9 cellular contexts compared by ENCODE assay signal in genomic region chr3:128496602-128497304, GRCh38. TPM values are rescaled to one million over a fixed set of nuclear protein-coding genes. Genes with fewer than 3 reads are reported as not detected.
DNase-seq lines count a peak whose midpoint lies in the region; ATAC-seq and TF ChIP-seq lines count a peak whose summit lies in the region.
"Had no signal": no experiment of that assay in that cellular context is flagged by ENCODE, and none has a peak within 500 bp of the region (broad histone marks: within the 10 kb centered on the region; RNA-seq: fewer than 3 reads in every experiment).

No MANE protein-coding gene starts in this region.

- 44 to 48% methylated on average over 17 to 34 of the region's 45 CpGs for WGBS in esophagus squamous epithelium, 2 donors

- H3K4me1 ChIP-seq in rectal smooth muscle tissue (ENCODE audit: control insufficient read depth, insufficient read depth, low read length), result peaks cover 2% of the 10 kb centered on the region
- peaks cover 13 to 50% (median 22%) of the 10 kb centered on the region in 3 donors for H3K4me1 ChIP-seq in esophagus squamous epithelium

- H3K36me3 Mint-ChIP-seq in Calu3 (ENCODE audit: insufficient read depth, unreplicated experiment), result peaks cover 19% of the 10 kb centered on the region

- CTCF ChIA-PET in Calu3 (lab: Charles Lee), result interaction anchor here (1.0 to 1.4 kb wide), 3 partner anchors 70 to 111 kb away, joined by 3 to 10 read pairs (median 6); no protein-coding TSS in a partner anchor

- BruUV-seq in Calu3 (replicated peaks; lab: Mats Ljungman, UMichigan), result no TSS peak

- TF ChIP-seq CTCF in Calu3 (IDR thresholded peaks at IDR 0.05; ENCODE audit: unreplicated experiment) (no peak), fibroblast of mammary gland (conservative IDR thresholded peaks at IDR 0.05; ENCODE audit: control insufficient read depth, insufficient read depth, low read depth, low read length) (no peak), esophagus squamous epithelium (IDR thresholded peaks at IDR 0.05) (no peak)

- no peak overlapping the region for H3K9ac ChIP-seq in rectal smooth muscle tissue (ENCODE audit: low read length)

- no peaks in the 10 kb centered on the region for H3K27me3 Mint-ChIP-seq in Calu3 (ENCODE audit: unreplicated experiment)

- no peak overlapping the region for H3K27ac ChIP-seq in rectal smooth muscle tissue (ENCODE audit: low read depth, low read length)
- no peak overlapping the region for H3K27ac ChIP-seq in esophagus squamous epithelium

- H3K4me1 Mint-ChIP-seq in Calu3 (ENCODE audit: low read depth, unreplicated experiment), result peaks cover 13% of the 10 kb centered on the region

- ATAC-seq in SK-N-SH treated with all-trans-retinoic acid at 6 μM for 48 hours (peak; percentile 7), HG03342 (IDR thresholded peaks at IDR 0.05; ENCODE audit: unreplicated experiment) (no peak)

- intact Hi-C loops in Calu3 (cut with micrococcal nuclease; ENCODE audit: unreplicated experiment), result loop anchor here (1.0 to 5.0 kb wide), 2 partner anchors 70 to 324 kb away; no protein-coding TSS in a partner anchor
- intact Hi-C loops in esophagus squamous epithelium (cut with DNase I), result loop anchor here (5.0 to 10.0 kb wide), 2 partner anchors 69 to 402 kb away; no protein-coding TSS in a partner anchor

- no peak for TF ChIP-seq POLR2A in esophagus squamous epithelium (IDR thresholded peaks at IDR 0.05)

- no peaks in the 10 kb centered on the region for H3K36me3 ChIP-seq in rectal smooth muscle tissue (ENCODE audit: control insufficient read depth, insufficient read depth, low read length)
- no peaks in the 10 kb centered on the region for H3K36me3 ChIP-seq in esophagus squamous epithelium

- H3K4me3 ChIP-seq in fibroblast of mammary gland (ENCODE audit: control insufficient read depth, low read depth, low read length) (no peak overlapping the region), rectal smooth muscle tissue (ENCODE audit: low read length) (peak overlapping the region; percentile 43), esophagus squamous epithelium (peak overlapping the region in 2 of 4 donors; percentile 54 to 69)

- H3K4me3 Mint-ChIP-seq in Calu3 (ENCODE audit: low read depth, unreplicated experiment), result peak overlapping the region; percentile 70

- peaks cover 45% of the 10 kb centered on the region for H3K27me3 ChIP-seq in rectal smooth muscle tissue (ENCODE audit: control insufficient read depth, insufficient read depth, low read length)
- H3K27me3 ChIP-seq in esophagus squamous epithelium, result peaks cover 18 to 100% (median 35%) of the 10 kb centered on the region in 4 donors

- H3K9me3 Mint-ChIP-seq in Calu3 (ENCODE audit: low read depth, unreplicated experiment), result no peaks in the 10 kb centered on the region

- H3K9me3 ChIP-seq in esophagus squamous epithelium, result no peaks in the 10 kb centered on the region

- H3K27ac Mint-ChIP-seq in Calu3 (ENCODE audit: unreplicated experiment), result no peak overlapping the region

- DNase-seq in Calu3 (no peak), fibroblast of mammary gland (ENCODE audit: low read depth) (peak; percentile 28), esophagus squamous epithelium (lab: John Stamatoyannopoulos, UW) (no peak), HuH-7 (ENCODE audit: low spot score) (no peak), DMS153 treated with DMSO at 0.1 percent for 48 hours (lab: John Stamatoyannopoulos, UW; ENCODE audit: unreplicated experiment) (no peak)

TF ChIP-seq in SK-N-SH treated with all-trans-retinoic acid at 6 μM for 48 hours, 23 proteins besides CTCF, POLR2A, EP300 and RAD21:
- TF ChIP-seq ZFP3 (CRISPR knock-in tag; IDR thresholded peaks at IDR 0.05) (no peak), TCF4 (CRISPR knock-in tag; IDR thresholded peaks at IDR 0.05; ENCODE audit: borderline replicate concordance) (no peak), TOX (CRISPR knock-in tag; IDR thresholded peaks at IDR 0.05; ENCODE audit: borderline replicate concordance) (no peak), SNAI2 (CRISPR knock-in tag; IDR thresholded peaks at IDR 0.05) (no peak), ZC3H10 (CRISPR knock-in tag; IDR thresholded peaks at IDR 0.05) (no peak), RARB (CRISPR knock-in tag; IDR thresholded peaks at IDR 0.05) (no peak), CSDC2 (CRISPR knock-in tag; IDR thresholded peaks at IDR 0.05) (no peak), ARNTL (CRISPR knock-in tag; IDR thresholded peaks at IDR 0.05; ENCODE audit: borderline replicate concordance, low read depth) (no peak), ISL1 (CRISPR knock-in tag; IDR thresholded peaks at IDR 0.05) (no peak), ZNF565 (CRISPR knock-in tag; conservative IDR thresholded peaks at IDR 0.05; ENCODE audit: low read depth) (no peak), BACH2 (CRISPR knock-in tag; IDR thresholded peaks at IDR 0.05; ENCODE audit: borderline replicate concordance) (no peak), PPARA (CRISPR knock-in tag; IDR thresholded peaks at IDR 0.05; ENCODE audit: borderline replicate concordance) (no peak), GLIS3 (CRISPR knock-in tag; IDR thresholded peaks at IDR 0.05) (no peak)
- TF ChIP-seq, protein P1, sequence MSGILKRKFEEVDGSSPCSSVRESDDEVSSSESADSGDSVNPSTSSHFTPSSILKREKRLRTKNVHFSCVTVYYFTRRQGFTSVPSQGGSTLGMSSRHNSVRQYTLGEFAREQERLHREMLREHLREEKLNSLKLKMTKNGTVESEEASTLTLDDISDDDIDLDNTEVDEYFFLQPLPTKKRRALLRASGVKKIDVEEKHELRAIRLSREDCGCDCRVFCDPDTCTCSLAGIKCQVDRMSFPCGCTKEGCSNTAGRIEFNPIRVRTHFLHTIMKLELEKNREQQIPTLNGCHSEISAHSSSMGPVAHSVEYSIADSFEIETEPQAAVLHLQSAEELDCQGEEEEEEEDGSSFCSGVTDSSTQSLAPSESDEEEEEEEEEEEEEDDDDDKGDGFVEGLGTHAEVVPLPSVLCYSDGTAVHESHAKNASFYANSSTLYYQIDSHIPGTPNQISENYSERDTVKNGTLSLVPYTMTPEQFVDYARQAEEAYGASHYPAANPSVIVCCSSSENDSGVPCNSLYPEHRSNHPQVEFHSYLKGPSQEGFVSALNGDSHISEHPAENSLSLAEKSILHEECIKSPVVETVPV (CRISPR knock-in tag; IDR thresholded peaks at IDR 0.05), result no peak

RNA-seq across cellular contexts. Expression of gene GATA2, which starts 3.8 kb away (rescaled TPM):
- total RNA-seq in Calu3 (2022) (9.6 and 13.6 TPM in 2 replicates), esophagus squamous epithelium (10 to 100 TPM in 1 of 4 donors, 1 to 10 TPM in 3; 1.6 to 12.8 (median 1.9) TPM)

RNA-seq across cellular contexts. Expression of gene DNAJB8, which starts 30.1 kb away (rescaled TPM):
- total RNA-seq in Calu3 (2022) (not detected in 2 replicates), esophagus squamous epithelium (not detected)
- total RNA-seq: subcutaneous adipose tissue had no signal
